Comparison of ENCODE assay signal across 19 cellular contexts in genomic region chr6:15823838-15824414, GRCh38.
A peak's percentile ranks its signal among the peaks of the same experiment; 100 is the strongest.
DNase-seq lines count a peak whose midpoint lies in the region; ATAC-seq and TF ChIP-seq lines count a peak whose summit lies in the region.
"Had no signal": no experiment of that assay in that cellular context is flagged by ENCODE, and none has a peak within 500 bp of the region (broad histone marks: within the 10 kb centered on the region; RNA-seq: fewer than 3 reads in every experiment).

No MANE protein-coding gene starts in this region.

- no peak overlapping the region for H3K4me2 ChIP-seq in GM23338

- DNase-seq in GM13976 (ENCODE audit: low spot score) (peak; percentile 50), GM19238 (ENCODE audit: insufficient read length, low spot score) (peak; percentile 6), GM23338 (ENCODE audit: low spot score) (no peak), dedifferentiated amniotic fluid mesenchymal stem cell (ENCODE audit: extremely low spot score) (no peak), NCI-H774 (lab: John Stamatoyannopoulos, UW) (no peak)
- no peak for DNase-seq in activated CD4-positive, CD25-positive, alpha-beta regulatory T cell (lab: John Stamatoyannopoulos, UW)
- DNase-seq: ACHN; activated B cell treated with CpG ODN at 0.5 μM for 24 hours; activated effector memory CD4-positive, alpha-beta T cell treated with Interleukin-2 at 50 U/mL for 16 hours; CD4-positive, alpha-beta memory T cell; DMS79 treated with DMSO at 0.1 percent for 48 hours; HCEC 1CT; hippocampal formation; NCI-H1436 had no signal

- H3K4me3 Mint-ChIP-seq in GM23338 = no peak overlapping the region
- H3K4me3 Mint-ChIP-seq: activated B cell treated with CpG ODN at 0.5 μM for 24 hours; CD4-positive, alpha-beta memory T cell; central memory CD8-positive, alpha-beta T cell had no signal

- H3K27ac Mint-ChIP-seq in GM23338 = no peak overlapping the region
- H3K27ac Mint-ChIP-seq: activated B cell treated with CpG ODN at 0.5 μM for 24 hours; CD4-positive, alpha-beta memory T cell had no signal

- H3F3A ChIP-seq in GM23338 (replicated peaks; ENCODE audit: low read depth) = no peaks in the 10 kb centered on the region

- H3K79me2 ChIP-seq in GM23338 (replicated peaks; ENCODE audit: insufficient read depth) = no peaks in the 10 kb centered on the region

- H3K27ac ChIP-seq in GM23338 (ENCODE audit: low read depth) = no peak overlapping the region
- H3K27ac ChIP-seq: vagina had no signal

- 0 out of 2 replicates have a peak, but pooled peaks cover 3% of the 10 kb centered on the region for H3K4me1 ChIP-seq in GM23338 (ENCODE audit: insufficient read depth)
- H3K4me1 ChIP-seq: vagina had no signal

- no peaks in the 10 kb centered on the region for H4K20me1 ChIP-seq in GM23338 (replicated peaks; ENCODE audit: insufficient read depth)

- no peaks in the 10 kb centered on the region for H3K36me3 ChIP-seq in GM23338 (ENCODE audit: insufficient read depth)
- H3K36me3 ChIP-seq: vagina had no signal

- no peaks in the 10 kb centered on the region for H3K9me3 Mint-ChIP-seq in GM23338
- H3K9me3 Mint-ChIP-seq: activated B cell treated with CpG ODN at 0.5 μM for 24 hours; CD4-positive, alpha-beta memory T cell; central memory CD8-positive, alpha-beta T cell had no signal

- TF ChIP-seq CTCF in GM13976 (IDR thresholded peaks at IDR 0.05; ENCODE audit: borderline replicate concordance, control extremely low read depth, extremely low read depth, insufficient read depth, missing control alignments) = no peak
- no peak for TF ChIP-seq CTCF in GM23338 (conservative IDR thresholded peaks at IDR 0.05; ENCODE audit: low read depth in 2 of 2)

- H3K27me3 Mint-ChIP-seq in GM23338 (ENCODE audit: insufficient read depth, low read depth, poor library complexity) = peaks cover 3% of the 10 kb centered on the region

- no peak overlapping the region for H3K4me3 ChIP-seq in GM23338
- H3K4me3 ChIP-seq: vagina had no signal

- H3K27me3 ChIP-seq in GM23338 (ENCODE audit: insufficient read depth) = no peaks in the 10 kb centered on the region
- H3K27me3 ChIP-seq: vagina had no signal

- ATAC-seq in GM21825 (IDR thresholded peaks at IDR 0.05; ENCODE audit: unreplicated experiment) = peak; percentile 69
- peak; percentile 77 for ATAC-seq in HG03442 (IDR thresholded peaks at IDR 0.05; ENCODE audit: unreplicated experiment)
- no peak for ATAC-seq in GM23338
- ATAC-seq: Right ventricle myocardium inferior had no signal

- in situ Hi-C loops in GM13976 (cut with MboI; ENCODE audit: low sequenced_read_pairs, unreplicated experiment) = no loop called here

- H3K4me1 Mint-ChIP-seq in GM23338 = peaks cover 4% of the 10 kb centered on the region
- H3K4me1 Mint-ChIP-seq: activated B cell treated with CpG ODN at 0.5 μM for 24 hours; CD4-positive, alpha-beta memory T cell; central memory CD8-positive, alpha-beta T cell had no signal

- H2AFZ ChIP-seq in GM23338 = no peak overlapping the region

- H3K9me2 ChIP-seq in GM23338 (ENCODE audit: insufficient read depth) = no peaks in the 10 kb centered on the region

- H3K36me3 Mint-ChIP-seq in GM23338 (ENCODE audit: low read depth) = no peaks in the 10 kb centered on the region
- H3K36me3 Mint-ChIP-seq: CD4-positive, alpha-beta memory T cell had no signal

TF ChIP-seq in GM23338, 12 proteins besides CTCF, POLR2A, EP300 and RAD21 (continues in another document):
- no peak for TF ChIP-seq EZH2phosphoT487 (IDR thresholded peaks at IDR 0.05; ENCODE audit: unreplicated experiment)
- no peak for TF ChIP-seq ZNF114 (CRISPR knock-in tag; IDR thresholded peaks at IDR 0.05)
- TF ChIP-seq REST (IDR thresholded peaks at IDR 0.05; ENCODE audit: unreplicated experiment) = no peak
- no peak for TF ChIP-seq POLR2AphosphoS5 (IDR thresholded peaks at IDR 0.05; ENCODE audit: low read depth)
- TF ChIP-seq ZNF331 (CRISPR knock-in tag; IDR thresholded peaks at IDR 0.05; ENCODE audit: low read depth) = no peak
- no peak for TF ChIP-seq JUNB (IDR thresholded peaks at IDR 0.05; ENCODE audit: unreplicated experiment)
- no peak for TF ChIP-seq STAT1 (IDR thresholded peaks at IDR 0.05; ENCODE audit: unreplicated experiment)
- TF ChIP-seq ZNF462 (CRISPR knock-in tag; IDR thresholded peaks at IDR 0.05) = no peak
- TF ChIP-seq CREB1 (CRISPR knock-in tag; IDR thresholded peaks at IDR 0.05; ENCODE audit: low read depth) = no peak

Comparison
In these comparisons a context has a peak if more than half of its experiments do, and no peak if none do; other contexts are left out.
1. DNase-seq: peak in GM13976 (single experiment) and GM19238 (single experiment); none in GM23338 (single experiment), dedifferentiated amniotic fluid mesenchymal stem cell (single experiment), NCI-H774 (single experiment) and activated CD4-positive, CD25-positive, alpha-beta regulatory T cell (0 of 4).